8 cellular contexts compared by ENCODE assay signal in the genomic region with DNA sequence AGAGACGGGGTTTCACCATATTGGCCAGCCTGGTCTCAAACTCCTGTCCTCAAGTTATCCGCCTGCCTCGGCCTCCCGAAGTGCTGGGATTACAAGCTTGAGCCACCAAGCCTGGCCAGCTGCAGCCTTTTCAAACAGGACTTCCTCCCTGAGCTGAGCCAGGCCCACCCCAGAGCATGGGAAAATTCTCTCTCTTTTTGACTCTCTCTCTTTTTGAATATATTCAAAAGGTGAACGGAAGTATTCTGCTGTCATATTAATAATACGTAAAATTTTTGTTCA. TPM values are rescaled to one million over a fixed set of nuclear protein-coding genes. Genes with fewer than 3 reads are reported as not detected.
A peak's percentile ranks its signal among the peaks of the same experiment; 100 is the strongest.
DNase-seq lines count a peak whose midpoint lies in the region; ATAC-seq, FAIRE-seq and TF ChIP-seq lines count a peak whose summit lies in the region.

No MANE protein-coding gene starts in this region.

- H3K23ac ChIP-seq in H1 (ENCODE audit: insufficient read length) = no peak overlapping the region

- 31% methylated on average over 6 of the region's 6 CpGs; no CpG with 5 or more reads in 1 of the 2 experiments for WGBS in H1 (ENCODE audit: extremely low coverage in 1 of 2, insufficient coverage in 1 of 2, insufficient read length in 1 of 2, insufficient replicate concordance in 2 of 2, low coverage in 1 of 2, low lambda C conversion rate in 2 of 2, missing lambda C conversion rate in 1 of 2), 2 experiments

- no peak for TF ChIP-seq EP300 in H1 (IDR thresholded peaks at IDR 0.05; ENCODE audit: borderline replicate concordance in 1 of 2, low read depth in 2 of 2, low read length in 2 of 2)

- no peak overlapping the region for H4K8ac ChIP-seq in H1 (ENCODE audit: extremely low read depth, insufficient read depth, low read length)

- H3K14ac ChIP-seq in H1 (ENCODE audit: insufficient read length) = no peak overlapping the region

- H3K4ac ChIP-seq in H1 (replicated peaks; ENCODE audit: insufficient read length, low read depth, low read length) = no peak overlapping the region

- no peak for TF ChIP-seq RAD21 in H1 (IDR thresholded peaks at IDR 0.05 in 1 of 2, conservative IDR thresholded peaks at IDR 0.05 in 1 of 2; ENCODE audit: low read depth in 2 of 2, low read length in 2 of 2)

- peak overlapping the region; percentile 100 for H3K4me3 Mint-ChIP-seq in CD8-positive, alpha-beta T cell

- H2BK5ac ChIP-seq in H1 (ENCODE audit: low read depth, low read length) = no peak overlapping the region; the same call in 1 of the 2 replicates

- H3K9me3 ChIP-seq in CD8-positive, alpha-beta T cell (ENCODE audit: low read length) = no peaks in the 10 kb centered on the region
- peaks cover 2% of the 10 kb centered on the region; the same call in 1 of the 2 replicates for H3K9me3 ChIP-seq in Panc1 (ENCODE audit: control insufficient read depth, insufficient read depth, low read depth, low read length)
- peaks cover 2 to 3% of the 10 kb centered on the region in 2 experiments; a peak in 1 of 4 replicates for H3K9me3 ChIP-seq in H1 (ENCODE audit: insufficient read depth in 2 of 2, low read depth in 1 of 2, low read length in 1 of 2)
- peaks cover 29% of the 10 kb centered on the region for H3K9me3 ChIP-seq in neuron (ENCODE audit: low read length)

- CTCF ChIA-PET in CD8-positive, alpha-beta T cell (lab: Charles Lee) = interaction anchor here (1.2 to 2.1 kb wide), 3 partner anchors 43 to 107 kb away, joined by 3 to 9 read pairs (median 5); a partner anchor contains a TSS
- CTCF ChIA-PET in Panc1 (lab: Charles Lee) (no interaction called here), H1 (lab: Charles Lee; ENCODE audit: partially characterized antibody) (no interaction called here)

- no peak overlapping the region for H3K56ac ChIP-seq in H1 (replicated peaks; ENCODE audit: insufficient read length, low read depth, low read length)

- no TSS peak for BruUV-seq in Panc1 (replicated peaks; lab: Mats Ljungman, UMichigan)

- in situ Hi-C loops in Panc1 (cut with HindIII; ENCODE audit: low pct_unique_long_range_greater_than_20kb, low sequenced_read_pairs) = no loop called here

- no peaks in the 10 kb centered on the region for H3K36me3 ChIP-seq in CD8-positive, alpha-beta T cell (ENCODE audit: insufficient read depth, low read length)
- no peaks in the 10 kb centered on the region; the same call in 1 of the 2 replicates for H3K36me3 ChIP-seq in Panc1 (ENCODE audit: control insufficient read depth, insufficient read depth, low read length)
- H3K36me3 ChIP-seq in H1 (ENCODE audit: control insufficient read depth in 2 of 4, insufficient read depth in 4 of 4, low read length in 3 of 4) = no peaks in the 10 kb centered on the region
- H3K36me3 ChIP-seq in neuron (ENCODE audit: insufficient read depth, low read length) = peaks cover 12% of the 10 kb centered on the region

- no peak for DNase-seq in CD8-positive, alpha-beta T cell
- DNase-seq in Panc1 (ENCODE audit: low read depth, low spot score) = no peak
- DNase-seq in H1 (ENCODE audit: low read depth in 1 of 2, low spot score in 2 of 2) = no peak
- DNase-seq in NCI-H128 (lab: John Stamatoyannopoulos, UW; ENCODE audit: unreplicated experiment) = no peak
- DNase-seq in foreskin melanocyte = no peak
- no peak for DNase-seq in LoVo (ENCODE audit: low spot score)

- ATAC-seq in CD8-positive, alpha-beta T cell = no peak
- ATAC-seq in Panc1 (no peak), GM18505 (IDR thresholded peaks at IDR 0.05; ENCODE audit: unreplicated experiment) (no peak)

- no peak for FAIRE-seq in H1 (lab: Jason Lieb, UNC)

- peak overlapping the region in 2 of 4 experiments; percentile 22 to 54; a peak in 4 of 7 replicates for H3K9ac ChIP-seq in H1 (replicated peaks in 1 of 4; ENCODE audit: extremely low read depth in 1 of 4, low read depth in 3 of 4, low read length in 3 of 4)

- peak overlapping the region; percentile 100 for H3K27ac Mint-ChIP-seq in CD8-positive, alpha-beta T cell

- no peaks in the 10 kb centered on the region for H3K27me3 Mint-ChIP-seq in CD8-positive, alpha-beta T cell (ENCODE audit: low read depth)

- no peak overlapping the region for H2BK20ac ChIP-seq in H1 (ENCODE audit: low read length)

- H3K36me3 Mint-ChIP-seq in CD8-positive, alpha-beta T cell = peaks cover 38% of the 10 kb centered on the region

- H2BK15ac ChIP-seq in H1 (ENCODE audit: low read length) = no peak overlapping the region

- no peak overlapping the region for H4K91ac ChIP-seq in H1 (replicated peaks; ENCODE audit: insufficient read length, low read length)

- no peaks in the 10 kb centered on the region for H4K20me1 ChIP-seq in H1 (replicated peaks in 1 of 2; ENCODE audit: control insufficient read depth in 1 of 2, insufficient read depth in 2 of 2, low read length in 2 of 2)

- H3K4me3 ChIP-seq in CD8-positive, alpha-beta T cell (ENCODE audit: low read depth, low read length) = peak overlapping the region; percentile 48
- H3K4me3 ChIP-seq in Panc1 (ENCODE audit: low read depth in 2 of 2, low read length in 2 of 2) (peak overlapping the region; percentile 59 to 78), H1 (ENCODE audit: extremely low read depth in 1 of 4, insufficient read depth in 2 of 4, low read depth in 3 of 4, low read length in 4 of 4) (peak overlapping the region; percentile 42 to 100 (median 99)), neuron (ENCODE audit: low read length) (peak overlapping the region; percentile 56)

- peaks cover 13% of the 10 kb centered on the region for H3K9me3 Mint-ChIP-seq in CD8-positive, alpha-beta T cell

- H2AK5ac ChIP-seq in H1 (ENCODE audit: low read depth, low read length) = no peak overlapping the region

- no peak overlapping the region for H3K18ac ChIP-seq in H1 (ENCODE audit: extremely low read depth, low read length)

- H3K4me2 ChIP-seq in H1 (ENCODE audit: insufficient read depth in 1 of 2, low read depth in 2 of 2, low read length in 2 of 2) = peak overlapping the region; percentile 47 to 86

- H3K79me2 ChIP-seq in H1 (ENCODE audit: control insufficient read depth in 1 of 2, insufficient read depth in 2 of 2, low read length in 2 of 2) = peaks cover 0 to 29% of the 10 kb centered on the region in 2 experiments; a peak in 2 of 4 replicates

- no peak for TF ChIP-seq CTCF in CD8-positive, alpha-beta T cell (IDR thresholded peaks at IDR 0.05)
- TF ChIP-seq CTCF in Panc1 (IDR thresholded peaks at IDR 0.05) = no peak
- TF ChIP-seq CTCF in H1 (IDR thresholded peaks at IDR 0.05; ENCODE audit: control extremely low read depth in 1 of 3, insufficient read depth in 1 of 3, low read depth in 1 of 3, low read length in 3 of 3) = no peak

- peaks cover 36% of the 10 kb centered on the region for H3K4me1 Mint-ChIP-seq in CD8-positive, alpha-beta T cell (ENCODE audit: low read depth)

- POLR2A ChIA-PET in CD8-positive, alpha-beta T cell (lab: Charles Lee) = interaction anchor here (0.5 to 3.2 kb wide), 20 partner anchors 23 to 369 kb away, joined by 3 to 62 read pairs (median 4); a partner anchor contains a TSS
- POLR2A ChIA-PET in Panc1 (lab: Charles Lee) = interaction anchor here (0.6 to 1.0 kb wide), 2 partner anchors 43 to 88 kb away, joined by 3 to 6 read pairs; a partner anchor contains a TSS
- POLR2A ChIA-PET in H1 (lab: Charles Lee; ENCODE audit: partially characterized antibody) = interaction anchor here (0.8 to 3.3 kb wide), 11 partner anchors 10 to 153 kb away, joined by 3 to 31 read pairs (median 12); a partner anchor contains a TSS

- H2BK120ac ChIP-seq in H1 (replicated peaks; ENCODE audit: low read depth, low read length) = no peak overlapping the region

- intact Hi-C loops in CD8-positive, alpha-beta T cell (cut with DNase I, micrococcal nuclease) = loop anchor here in 1 of 2 experiments (5.0 kb wide), 1 partner anchor 160 kb away; a partner anchor contains a TSS
- intact Hi-C loops in Panc1 (cut with micrococcal nuclease; ENCODE audit: unreplicated experiment) = no loop called here

- H3K4me1 ChIP-seq in CD8-positive, alpha-beta T cell (ENCODE audit: insufficient read depth, low read length) = peaks cover 31% of the 10 kb centered on the region
- H3K4me1 ChIP-seq in Panc1 (ENCODE audit: control insufficient read depth, insufficient read depth, low read length) = no peaks in the 10 kb centered on the region
- no peaks in the 10 kb centered on the region for H3K4me1 ChIP-seq in H1 (replicated peaks in 1 of 4; ENCODE audit: control insufficient read depth in 3 of 4, insufficient read depth in 4 of 4, low read length in 3 of 4)
- no peaks in the 10 kb centered on the region for H3K4me1 ChIP-seq in neuron (ENCODE audit: insufficient read depth, low read length)

- no peaks in the 10 kb centered on the region for H3K23me2 ChIP-seq in H1 (ENCODE audit: low read depth, low read length)

- peak overlapping the region; percentile 96 for H3K27ac ChIP-seq in CD8-positive, alpha-beta T cell (ENCODE audit: low read depth, low read length)
- H3K27ac ChIP-seq in Panc1 (ENCODE audit: low read length) (peak overlapping the region; percentile 79), H1 (ENCODE audit: low read depth, low read length) (no peak overlapping the region)

- TF ChIP-seq POLR2A in H1 (IDR thresholded peaks at IDR 0.05; ENCODE audit: control extremely low read depth in 1 of 2, low read depth in 2 of 2, low read length in 2 of 2) (no peak), GM18505 (IDR thresholded peaks at IDR 0.05; ENCODE audit: borderline replicate concordance, extremely low read depth, insufficient read depth, insufficient read length) (no peak)

- no peak overlapping the region; the same call in 1 of the 2 replicates for H2AFZ ChIP-seq in H1 (ENCODE audit: low read length)
- no peak overlapping the region for H2AFZ ChIP-seq in neuron (ENCODE audit: low read depth, low read length)

- H2BK12ac ChIP-seq in H1 (ENCODE audit: low read depth, low read length) = no peak overlapping the region

- no peaks in the 10 kb centered on the region for H3K27me3 ChIP-seq in CD8-positive, alpha-beta T cell (ENCODE audit: insufficient read depth, low read length)
- H3K27me3 ChIP-seq in Panc1 (ENCODE audit: control insufficient read depth, insufficient read depth, low read length) (no peaks in the 10 kb centered on the region), H1 (replicated peaks in 1 of 4; ENCODE audit: control insufficient read depth in 3 of 4, extremely low read depth in 1 of 4, insufficient read depth in 3 of 4, low read length in 3 of 4) (no peaks in the 10 kb centered on the region), neuron (ENCODE audit: insufficient read depth, low read length) (no peaks in the 10 kb centered on the region)

- H3K79me1 ChIP-seq in H1 (ENCODE audit: low read depth, low read length) = no peaks in the 10 kb centered on the region

- H4K5ac ChIP-seq in H1 (ENCODE audit: insufficient read length, low read depth, low read length) = no peak overlapping the region

RNA-seq across cellular contexts. Expression of a gene that starts 0.5 kb away (rescaled TPM):
- 10 to 100 TPM; 50.2 to 50.4 TPM for total RNA-seq in CD8-positive, alpha-beta T cell
- 11.4 TPM for total RNA-seq in Panc1 (2021; ENCODE audit: unreplicated experiment)
- 2.6 TPM for polyA plus RNA-seq in Panc1 (2012; ENCODE audit: insufficient read length)
- 8.0 and 8.3 TPM in 2 replicates for total RNA-seq in H1 (2021; fragmentation: NEBNext Ultra II Directional; extraction: Animal tissue kit (Norgen Biotek cat#: 25700))
- 4.1 and 4.5 TPM in 2 replicates for polyA plus RNA-seq in H1 (2011; rRNA removed)
- 5.5 TPM for polyA plus RNA-seq in H1 (2011; cell fraction: cytosol; rRNA removed)
- 4.8 TPM for polyA plus RNA-seq in H1 (2011; cell fraction: nucleus; rRNA removed)
- polyA plus RNA-seq in H1 (2012, experiment 1 of 2) = 5.1 to 8.1 TPM (median 5.6 TPM) in 4 replicates
- 0.70 TPM for polyA plus RNA-seq in H1 (2012, experiment 2 of 2)
- 11.5 TPM for polyA plus RNA-seq in H1 (2013, experiment 1 of 2)
- 10.1 TPM for polyA plus RNA-seq in H1 (2013, experiment 2 of 2)
- polyA minus RNA-seq in H1 (2011; rRNA and poly(A)+ RNA removed) = 10.6 and 15.2 TPM in 2 replicates
- 15.8 TPM for polyA minus RNA-seq in H1 (2011; cell fraction: cytosol; rRNA and poly(A)+ RNA removed)
- 25.3 TPM for polyA minus RNA-seq in H1 (2011; cell fraction: nucleus; rRNA and poly(A)+ RNA removed)

RNA-seq across cellular contexts. Expression of a gene that starts 43.6 kb away (rescaled TPM):
- 1 to 10 TPM; 2.6 to 3.2 TPM for total RNA-seq in CD8-positive, alpha-beta T cell
- 8.9 TPM for total RNA-seq in Panc1 (2021; ENCODE audit: unreplicated experiment)
- 6.2 TPM for polyA plus RNA-seq in Panc1 (2012; ENCODE audit: insufficient read length)
- total RNA-seq in H1 (2021; fragmentation: NEBNext Ultra II Directional; extraction: Animal tissue kit (Norgen Biotek cat#: 25700)) = 64.0 and 74.6 TPM in 2 replicates
- 5.9 and 8.3 TPM in 2 replicates for polyA plus RNA-seq in H1 (2011; rRNA removed)
- polyA plus RNA-seq in H1 (2011; cell fraction: cytosol; rRNA removed) = 10.3 TPM
- 11.4 TPM for polyA plus RNA-seq in H1 (2011; cell fraction: nucleus; rRNA removed)
- 11.0 to 35.6 TPM (median 16.4 TPM) in 4 replicates for polyA plus RNA-seq in H1 (2012, experiment 1 of 2)
- 1.1 TPM for polyA plus RNA-seq in H1 (2012, experiment 2 of 2)
- 40.6 TPM for polyA plus RNA-seq in H1 (2013, experiment 1 of 2)
- polyA plus RNA-seq in H1 (2013, experiment 2 of 2) = 39.0 TPM
- 17.9 and 37.3 TPM in 2 replicates for polyA minus RNA-seq in H1 (2011; rRNA and poly(A)+ RNA removed)
- polyA minus RNA-seq in H1 (2011; cell fraction: cytosol; rRNA and poly(A)+ RNA removed) = 14.2 TPM
- 90.6 TPM for polyA minus RNA-seq in H1 (2011; cell fraction: nucleus; rRNA and poly(A)+ RNA removed)

Comparison
In these comparisons a context has a peak if more than half of its experiments do, and no peak if none do; other contexts are left out.
1. H3K4me3 ChIP-seq: peak in every context shown above with its lines; median percentile 99 in H1; 68 in Panc1; 56 in neuron; 48 in CD8-positive, alpha-beta T cell.